In genomic region chr6:10838794-10839333, GRCh38 we compare ENCODE assay signal across 1 cellular context.
TF ChIP-seq lines count a peak whose summit lies in the region.

No MANE protein-coding gene starts in this region.

TF ChIP-seq in GM12878, 131 proteins besides CTCF, POLR2A, EP300 and RAD21 (continued from another document and continues in another):
- no peak for TF ChIP-seq ZBTB4 (CRISPR knock-in tag; IDR thresholded peaks at IDR 0.05)
- TF ChIP-seq NR2C2 (IDR thresholded peaks at IDR 0.05; ENCODE audit: borderline replicate concordance, control insufficient read depth, insufficient read length, low read depth), result no peak
- no peak for TF ChIP-seq JUND (IDR thresholded peaks at IDR 0.05; ENCODE audit: low read depth, low read length)
- no peak for TF ChIP-seq CEBPZ (IDR thresholded peaks at IDR 0.05; ENCODE audit: low read depth, low read length)
- TF ChIP-seq BCLAF1 (IDR thresholded peaks at IDR 0.05), result no peak
- no peak for TF ChIP-seq E2F8 (IDR thresholded peaks at IDR 0.05; ENCODE audit: low read depth, partially characterized antibody)
- TF ChIP-seq BMI1 (IDR thresholded peaks at IDR 0.05; ENCODE audit: borderline replicate concordance), result no peak
- TF ChIP-seq SKIL (IDR thresholded peaks at IDR 0.05; ENCODE audit: low read depth, poor library complexity, severe bottlenecking), result peak; percentile 84
- TF ChIP-seq IKZF1 (conservative IDR thresholded peaks at IDR 0.05), result peak; percentile 46
- 0 out of 2 replicates have a peak, but pooled peaks have one; percentile 8 for TF ChIP-seq SMARCA5 (IDR thresholded peaks at IDR 0.05)
- TF ChIP-seq NBN (IDR thresholded peaks at IDR 0.05), result 0 out of 2 replicates have a peak, but pooled peaks have one; percentile 45
- no peak for TF ChIP-seq PAX8 (IDR thresholded peaks at IDR 0.05)
- TF ChIP-seq GABPA (IDR thresholded peaks at IDR 0.05; ENCODE audit: low read depth), result no peak
- no peak for TF ChIP-seq ZSCAN29 (IDR thresholded peaks at IDR 0.05)
- TF ChIP-seq HDGF (IDR thresholded peaks at IDR 0.05), result no peak
- TF ChIP-seq ZNF622 (IDR thresholded peaks at IDR 0.05), result no peak
- TF ChIP-seq PBX3 (IDR thresholded peaks at IDR 0.05; ENCODE audit: insufficient replicate concordance, low read depth, low read length), result peak; percentile 3
- TF ChIP-seq BCL11A (IDR thresholded peaks at IDR 0.05; ENCODE audit: low read depth, low read length), result peak; percentile 78
- TF ChIP-seq ASH2L (IDR thresholded peaks at IDR 0.05; ENCODE audit: borderline replicate concordance, low read depth), result no peak
- no peak for TF ChIP-seq FOS (IDR thresholded peaks at IDR 0.05; ENCODE audit: borderline replicate concordance, extremely low read depth, insufficient read length)
- TF ChIP-seq YY1 (IDR thresholded peaks at IDR 0.05; ENCODE audit: low read depth, low read length), result 0 out of 2 replicates have a peak, but pooled peaks have one; percentile 16
- TF ChIP-seq SMAD1 (IDR thresholded peaks at IDR 0.05; ENCODE audit: low read depth, partially characterized antibody), result no peak
- TF ChIP-seq YBX1 (IDR thresholded peaks at IDR 0.05), result no peak
- no peak for TF ChIP-seq CHD1 (IDR thresholded peaks at IDR 0.05; ENCODE audit: low read depth, low read length)
- TF ChIP-seq NR2C1 (IDR thresholded peaks at IDR 0.05), result no peak
- TF ChIP-seq POLR2AphosphoS5 (IDR thresholded peaks at IDR 0.05; ENCODE audit: low read length), result no peak
- TF ChIP-seq ZNF207 (IDR thresholded peaks at IDR 0.05; ENCODE audit: borderline replicate concordance), result no peak; the same call in 1 of the 2 replicates
- no peak for TF ChIP-seq CEBPB (IDR thresholded peaks at IDR 0.05; ENCODE audit: borderline replicate concordance in 1 of 2, low read depth in 2 of 2, low read length in 2 of 2)
- no peak for TF ChIP-seq ATF3 (IDR thresholded peaks at IDR 0.05; ENCODE audit: borderline replicate concordance, extremely low read depth, low read depth, low read length)
- TF ChIP-seq CBX3 (IDR thresholded peaks at IDR 0.05; ENCODE audit: borderline replicate concordance, low read depth), result no peak
- TF ChIP-seq CHD4 (IDR thresholded peaks at IDR 0.05), result no peak
- peak; percentile 49; the same call in 1 of the 2 replicates for TF ChIP-seq EED (IDR thresholded peaks at IDR 0.05; ENCODE audit: low read depth)
- no peak for TF ChIP-seq HDAC6 (IDR thresholded peaks at IDR 0.05; ENCODE audit: unreplicated experiment)
- no peak for TF ChIP-seq TCF7 (IDR thresholded peaks at IDR 0.05; ENCODE audit: borderline replicate concordance)
- TF ChIP-seq E4F1 (IDR thresholded peaks at IDR 0.05; ENCODE audit: borderline replicate concordance, partially characterized antibody), result no peak
- peak; percentile 64; the same call in 1 of the 2 replicates for TF ChIP-seq PAX5 (IDR thresholded peaks at IDR 0.05; ENCODE audit: borderline replicate concordance, low read depth, low read length)
- TF ChIP-seq ZNF274 (IDR thresholded peaks at IDR 0.05; ENCODE audit: insufficient read depth, insufficient read length), result no peak
- TF ChIP-seq RBBP5 (conservative IDR thresholded peaks at IDR 0.05), result no peak
- no peak for TF ChIP-seq NRF1 (conservative IDR thresholded peaks at IDR 0.05; ENCODE audit: low read depth, low read length)
- TF ChIP-seq RELB (IDR thresholded peaks at IDR 0.05; ENCODE audit: low read depth), result peak; percentile 38; the same call in 1 of the 2 replicates
